ENCODE assay signal across 17 cellular contexts in the genomic region with DNA sequence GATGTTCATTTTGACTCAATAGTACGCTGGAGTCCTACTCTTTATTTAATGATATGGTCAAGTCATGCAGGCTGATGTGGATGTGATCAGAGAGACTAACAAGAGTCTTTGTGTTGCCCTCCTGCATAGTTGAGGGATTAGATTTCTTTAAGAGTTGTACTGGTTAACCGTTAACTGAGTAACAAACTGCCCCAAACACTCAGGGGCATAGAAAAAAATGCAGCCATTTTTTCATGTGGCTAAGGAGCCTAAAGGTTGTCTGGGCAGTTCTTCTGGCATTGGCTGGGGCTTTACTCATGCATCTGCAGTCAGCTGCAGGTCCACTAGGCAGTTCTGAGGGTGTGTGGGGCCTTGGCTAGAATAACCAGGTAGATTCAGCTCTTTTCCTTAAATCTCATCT. TPM values are rescaled to one million over a fixed set of nuclear protein-coding genes. Genes with fewer than 3 reads are reported as not detected.
DNase-seq lines count a peak whose midpoint lies in the region; ATAC-seq and TF ChIP-seq lines count a peak whose summit lies in the region.
"Had no signal": no experiment of that assay in that cellular context is flagged by ENCODE, and none has a peak within 500 bp of the region (broad histone marks: within the 10 kb centered on the region; RNA-seq: fewer than 3 reads in every experiment).

No MANE protein-coding gene starts in this region.

- H3K36me3 ChIP-seq in CD4-positive, alpha-beta memory T cell (ENCODE audit: insufficient read depth, low read length), result no peaks in the 10 kb centered on the region
- H3K36me3 ChIP-seq in GM23338 (ENCODE audit: insufficient read depth), result no peaks in the 10 kb centered on the region
- H3K36me3 ChIP-seq in adrenal gland (replicated peaks in 1 of 2), result no peaks in the 10 kb centered on the region
- H3K36me3 ChIP-seq in mucosa of descending colon (ENCODE audit: low read depth), result no peaks in the 10 kb centered on the region
- H3K36me3 ChIP-seq: pancreas, SJSA1 had no signal

- no peaks in the 10 kb centered on the region for H3F3A ChIP-seq in GM23338 (replicated peaks; ENCODE audit: low read depth)

- CTCF ChIA-PET in CD4-positive, alpha-beta memory T cell (lab: Charles Lee; ENCODE audit: partially characterized antibody), result interaction anchor here (0.7 to 4.4 kb wide), 15 partner anchors 7 to 238 kb away, joined by 3 to 33 read pairs (median 3); a partner anchor contains a TSS

- no peaks in the 10 kb centered on the region for H3K27me3 ChIP-seq in CD4-positive, alpha-beta memory T cell (ENCODE audit: insufficient read depth, low read length)
- H3K27me3 ChIP-seq in GM23338 (ENCODE audit: insufficient read depth) (no peaks in the 10 kb centered on the region), adrenal gland (no peaks in the 10 kb centered on the region)
- H3K27me3 ChIP-seq: pancreas, SJSA1 had no signal

- H3K4me3 ChIP-seq in CD4-positive, alpha-beta memory T cell (ENCODE audit: low read length in 2 of 2), result no peak overlapping the region
- H3K4me3 ChIP-seq in GM23338 (no peak overlapping the region), adrenal gland (no peak overlapping the region), mucosa of descending colon (no peak overlapping the region)
- H3K4me3 ChIP-seq: coronary artery, pancreas, SJSA1 had no signal

- no peak for DNase-seq in CD4-positive, alpha-beta memory T cell
- DNase-seq in GM23338 (ENCODE audit: low spot score) (peak; percentile 3), adrenal gland (no peak), mucosa of descending colon (no peak), pons (ENCODE audit: low spot score) (no peak), GM13977 (ENCODE audit: low spot score) (no peak)
- DNase-seq in stimulated activated naive CD4-positive, alpha-beta T cell (lab: John Stamatoyannopoulos, UW), result no peak
- DNase-seq: activated CD4-positive, alpha-beta T cell treated with anti-CD3 and anti-CD28 coated beads for 48 hours; Caco-2; GOT3; NCI-H1092 treated with DMSO at 0.1 percent for 48 hours; NCI-H69; pancreas; stimulated activated naive CD8-positive, alpha-beta T cell treated with anti-CD3 and anti-CD28 coated beads, Interleukin-15, amount 100 ng/mL, for 72 hours had no signal

- H3K9me3 Mint-ChIP-seq in CD4-positive, alpha-beta memory T cell, result no peaks in the 10 kb centered on the region
- H3K9me3 Mint-ChIP-seq in GM23338, result no peaks in the 10 kb centered on the region
- H3K9me3 Mint-ChIP-seq: stimulated activated naive CD8-positive, alpha-beta T cell treated with anti-CD3 and anti-CD28 coated beads, Interleukin-15, amount 100 ng/mL, for 72 hours had no signal

- peak overlapping the region; percentile 50 to 87 (median 78) for H3K27ac Mint-ChIP-seq in CD4-positive, alpha-beta memory T cell
- H3K27ac Mint-ChIP-seq in GM23338, result peak overlapping the region; percentile 15; the same call in 1 of the 2 replicates
- H3K27ac Mint-ChIP-seq: stimulated activated naive CD8-positive, alpha-beta T cell treated with anti-CD3 and anti-CD28 coated beads, Interleukin-15, amount 100 ng/mL, for 72 hours had no signal

- intact Hi-C loops in CD4-positive, alpha-beta memory T cell (cut with micrococcal nuclease), result loop anchor here (10.0 kb wide), 2 partner anchors 155 to 235 kb away; no protein-coding TSS in a partner anchor
- intact Hi-C loops in adrenal gland (cut with DNase I) (loop anchor here in 1 of 2 donors (10.0 kb wide), 1 partner anchor 655 kb away; no protein-coding TSS in a partner anchor), mucosa of descending colon (cut with DNase I, micrococcal nuclease) (no loop called here)

- H4K20me1 ChIP-seq in GM23338 (replicated peaks; ENCODE audit: insufficient read depth), result no peaks in the 10 kb centered on the region

- POLR2A ChIA-PET in CD4-positive, alpha-beta memory T cell (lab: Charles Lee; ENCODE audit: partially characterized antibody), result interaction anchor here (1.0 to 1.6 kb wide), 2 partner anchors 33 to 43 kb away, joined by 3 to 4 read pairs; a partner anchor contains a TSS

- no peaks in the 10 kb centered on the region for H3K27me3 Mint-ChIP-seq in CD4-positive, alpha-beta memory T cell
- peaks cover 8% of the 10 kb centered on the region for H3K27me3 Mint-ChIP-seq in GM23338 (ENCODE audit: insufficient read depth, low read depth, poor library complexity)
- H3K27me3 Mint-ChIP-seq: stimulated activated naive CD8-positive, alpha-beta T cell treated with anti-CD3 and anti-CD28 coated beads, Interleukin-15, amount 100 ng/mL, for 72 hours had no signal

- H3K4me3 Mint-ChIP-seq in CD4-positive, alpha-beta memory T cell, result peak overlapping the region in 3 of 8 donors; percentile 20 to 56 (median 54)
- H3K4me3 Mint-ChIP-seq in GM23338, result no peak overlapping the region

- H3K36me3 Mint-ChIP-seq in CD4-positive, alpha-beta memory T cell, result peaks cover 0 to 16% of the 10 kb centered on the region in 2 donors
- no peaks in the 10 kb centered on the region for H3K36me3 Mint-ChIP-seq in GM23338 (ENCODE audit: low read depth)

- no peaks in the 10 kb centered on the region for H3K9me3 ChIP-seq in CD4-positive, alpha-beta memory T cell (ENCODE audit: control insufficient read depth in 1 of 2, low read length in 2 of 2)
- H3K9me3 ChIP-seq in adrenal gland (replicated peaks in 1 of 3) (no peaks in the 10 kb centered on the region), mucosa of descending colon (no peaks in the 10 kb centered on the region)
- H3K9me3 ChIP-seq: Caco-2, pancreas, SJSA1 had no signal

- no peak overlapping the region for H3K4me2 ChIP-seq in GM23338

- in situ Hi-C loops in GM13977 (cut with MboI; ENCODE audit: low pct_unique_long_range_greater_than_20kb, low sequenced_read_pairs, unreplicated experiment), result loop anchor here (10.0 kb wide), 1 partner anchor 75 kb away; no protein-coding TSS in a partner anchor

- H3K4me1 Mint-ChIP-seq in CD4-positive, alpha-beta memory T cell, result peaks cover 62 to 94% (median 81%) of the 10 kb centered on the region in 4 donors
- peaks cover 25% of the 10 kb centered on the region for H3K4me1 Mint-ChIP-seq in GM23338

- 90 to 94% (median 92%) methylated on average over 2 of the region's 2 CpGs for WGBS in adrenal gland, 4 donors

- peak overlapping the region; percentile 8; the same call in 1 of the 2 replicates for H2AFZ ChIP-seq in GM23338

- H3K27ac ChIP-seq in CD4-positive, alpha-beta memory T cell (ENCODE audit: low read depth, low read length), result no peak overlapping the region
- H3K27ac ChIP-seq in GM23338 (ENCODE audit: low read depth) (no peak overlapping the region), adrenal gland (peak overlapping the region in 3 of 5 donors; percentile 58 to 67 (median 65))
- H3K27ac ChIP-seq: coronary artery, pancreas, SJSA1 had no signal

- peaks cover 4% of the 10 kb centered on the region; the same call in 1 of the 2 replicates for H3K9me2 ChIP-seq in GM23338 (ENCODE audit: insufficient read depth)

- H3K4me1 ChIP-seq in CD4-positive, alpha-beta memory T cell (ENCODE audit: insufficient read depth, low read length), result peaks cover 87% of the 10 kb centered on the region
- H3K4me1 ChIP-seq in GM23338 (ENCODE audit: insufficient read depth), result peaks cover 11% of the 10 kb centered on the region
- H3K4me1 ChIP-seq in adrenal gland (replicated peaks in 1 of 2), result peaks cover 5 to 7% of the 10 kb centered on the region in 2 donors
- H3K4me1 ChIP-seq in mucosa of descending colon (ENCODE audit: low read depth), result no peaks in the 10 kb centered on the region
- H3K4me1 ChIP-seq: Caco-2, pancreas had no signal

- peak; percentile 36 for ATAC-seq in GM23338
- ATAC-seq in mucosa of descending colon, result peak; percentile 53
- ATAC-seq in HG03280 (IDR thresholded peaks at IDR 0.05; ENCODE audit: unreplicated experiment), result no peak
- ATAC-seq: stimulated activated naive CD8-positive, alpha-beta T cell treated with anti-CD3 and anti-CD28 coated beads, Interleukin-15, amount 100 ng/mL, for 72 hours had no signal

- no peaks in the 10 kb centered on the region for H3K79me2 ChIP-seq in GM23338 (replicated peaks; ENCODE audit: insufficient read depth)

- TF ChIP-seq POLR2A in adrenal gland (IDR thresholded peaks at IDR 0.05), result no peak

- no peak for TF ChIP-seq CTCF in GM23338 (conservative IDR thresholded peaks at IDR 0.05; ENCODE audit: low read depth in 2 of 2)
- TF ChIP-seq CTCF in adrenal gland (IDR thresholded peaks at IDR 0.05), result no peak
- no peak for TF ChIP-seq CTCF in mucosa of descending colon (IDR thresholded peaks at IDR 0.05)
- TF ChIP-seq CTCF in GM13977 (IDR thresholded peaks at IDR 0.05; ENCODE audit: extremely low read depth, insufficient read depth, missing control alignments), result no peak

TF ChIP-seq in GM23338, 12 proteins besides CTCF, POLR2A, EP300 and RAD21 (continues in another document):
- no peak for TF ChIP-seq EZH2phosphoT487 (IDR thresholded peaks at IDR 0.05; ENCODE audit: unreplicated experiment)

RNA-seq across cellular contexts. Expression of a gene that starts 32.5 kb away (rescaled TPM):
- total RNA-seq in CD4-positive, alpha-beta memory T cell, result 100 to 1,000 TPM; 180 to 186 TPM
- polyA plus RNA-seq in CD4-positive, alpha-beta memory T cell, result 10 to 100 TPM; 26.0 to 69.9 TPM
- total RNA-seq in GM23338 (2014; rRNA removed; shearing (Covaris generic)), result 1.3 and 1.7 TPM in 2 replicates
- polyA plus RNA-seq in GM23338 (2016; fragmentation: Nextera tagmentation; extraction: Ambion mirVana) (0.19 and 1.0 TPM in 2 replicates), adrenal gland (1 to 10 TPM; 6.2 to 9.2 (median 6.8) TPM)
- total RNA-seq in adrenal gland (10 to 100 TPM; 17.3 to 40.8 (median 29.9) TPM), mucosa of descending colon (10 to 100 TPM; 13.3 to 20.6 (median 14.7) TPM)
- total RNA-seq: Caco-2 had no signal

Comparison
In these comparisons a context has a peak if more than half of its experiments do, and no peak if none do; other contexts are left out.
1. H3K27ac ChIP-seq: peak in adrenal gland (3 of 5); none in CD4-positive, alpha-beta memory T cell (single experiment) and GM23338 (single experiment).
2. RNA of a gene that starts 32.5 kb away (total RNA-seq): 180 to 186 TPM in CD4-positive, alpha-beta memory T cell; 17.3 to 40.8 TPM in adrenal gland, 13.3 to 20.6 TPM in mucosa of descending colon and 1.3 to 1.7 TPM in GM23338; every median in the first group is over 4 times any median in the second.